In the genomic region with DNA sequence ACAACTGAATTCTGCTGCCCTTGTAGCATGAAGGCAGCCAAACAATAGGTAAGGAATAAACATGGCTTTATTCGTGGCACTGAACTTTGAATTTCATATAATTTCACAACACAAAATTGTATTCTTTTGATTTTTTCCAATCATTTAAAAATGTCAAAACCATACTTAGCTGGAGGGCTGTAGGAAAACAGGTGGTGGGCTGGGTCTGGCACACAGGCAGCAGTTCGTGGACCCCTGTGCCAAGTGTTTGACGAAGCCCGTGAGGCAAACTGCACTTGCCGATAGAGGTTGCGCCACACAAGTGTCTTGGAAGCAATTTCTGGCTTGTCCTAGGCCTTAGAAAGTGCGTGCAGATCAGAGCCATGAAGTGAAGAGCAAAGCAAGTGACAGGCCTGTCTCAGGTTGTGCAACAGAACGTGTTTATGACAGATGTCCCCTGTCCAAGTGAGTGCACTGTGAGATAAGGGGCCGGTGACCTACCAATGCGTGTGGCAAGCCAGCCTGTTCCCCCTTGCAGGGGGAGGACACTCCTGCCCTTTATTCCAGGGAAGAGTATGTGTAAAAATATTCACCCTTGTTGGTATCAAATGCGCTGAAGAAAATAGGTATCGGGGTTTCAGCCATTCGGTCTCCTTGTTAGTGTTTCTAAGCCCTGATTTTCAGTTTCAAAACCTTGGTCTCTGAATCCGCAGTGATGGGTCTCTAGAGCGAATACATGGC, we compare ENCODE assay signal across 7 cellular contexts. TPM values are rescaled to one million over a fixed set of nuclear protein-coding genes. Genes with fewer than 3 reads are reported as not detected.
A peak's percentile ranks its signal among the peaks of the same experiment; 100 is the strongest.
DNase-seq lines count a peak whose midpoint lies in the region; ATAC-seq and TF ChIP-seq lines count a peak whose summit lies in the region.

No MANE protein-coding gene starts in this region.

- H3K4me3 ChIP-seq in cardiac fibroblast (replicated peaks in 1 of 2; ENCODE audit: low read depth in 2 of 2, low read length in 2 of 2), result peak overlapping the region; percentile 73 to 74
- H3K4me3 ChIP-seq in stomach smooth muscle (ENCODE audit: low read length in 2 of 2), result peak overlapping the region; percentile 92 to 96

- H3K27me3 ChIP-seq in stomach smooth muscle (ENCODE audit: control insufficient read depth in 1 of 2, insufficient read depth in 2 of 2, low read length in 2 of 2), result no peaks in the 10 kb centered on the region

- DNase-seq in GM13977 (ENCODE audit: low spot score) (peak; percentile 57), OCI-M1 (lab: John Stamatoyannopoulos, UW) (peak; percentile 97), cardiac fibroblast (ENCODE audit: low read depth in 2 of 2) (peak; percentile 8 to 25), left lobe of liver (ENCODE audit: low spot score) (peak; percentile 91)
- no peak for DNase-seq in stimulated activated CD4-positive, alpha-beta T cell treated with anti-CD3 and anti-CD28 coated beads, Interleukin-4, amount 100 ng/mL, for 1 hour

- no peaks in the 10 kb centered on the region for H3K36me3 ChIP-seq in stomach smooth muscle (ENCODE audit: control insufficient read depth in 2 of 2, insufficient read depth in 2 of 2, low read length in 2 of 2)

- in situ Hi-C loops in GM13977 (cut with MboI; ENCODE audit: low pct_unique_long_range_greater_than_20kb, low sequenced_read_pairs, unreplicated experiment), result no loop called here

- no peaks in the 10 kb centered on the region for H3K9me3 ChIP-seq in stomach smooth muscle (ENCODE audit: control insufficient read depth in 2 of 2, low read length in 2 of 2)

- H3K4me1 ChIP-seq in stomach smooth muscle (ENCODE audit: control insufficient read depth, insufficient read depth, low read length), result peaks cover 16% of the 10 kb centered on the region

- ATAC-seq in HG02642 (IDR thresholded peaks at IDR 0.05; ENCODE audit: poor library complexity, unreplicated experiment) (peak; percentile 33), left lobe of liver (peak; percentile 66)

- H3K27ac ChIP-seq in stomach smooth muscle (ENCODE audit: low read length), result peak overlapping the region; percentile 80

- H3K9ac ChIP-seq in stomach smooth muscle (ENCODE audit: low read length in 2 of 2), result peak overlapping the region; percentile 78 to 88

- TF ChIP-seq CTCF in GM13977 (IDR thresholded peaks at IDR 0.05; ENCODE audit: extremely low read depth, insufficient read depth, missing control alignments) (no peak), cardiac fibroblast (IDR thresholded peaks at IDR 0.05; ENCODE audit: low read depth, low read length) (no peak)

RNA-seq across cellular contexts. Expression of gene CHPT1, which starts 0.8 kb away (rescaled TPM):
- 78.3 TPM for total RNA-seq in left lobe of liver

RNA-seq across cellular contexts. Expression of gene SYCP3, which starts 42.6 kb away (rescaled TPM):
- not detected for total RNA-seq in left lobe of liver
